ENCODE assay signal across 1 cellular context in the genomic region with DNA sequence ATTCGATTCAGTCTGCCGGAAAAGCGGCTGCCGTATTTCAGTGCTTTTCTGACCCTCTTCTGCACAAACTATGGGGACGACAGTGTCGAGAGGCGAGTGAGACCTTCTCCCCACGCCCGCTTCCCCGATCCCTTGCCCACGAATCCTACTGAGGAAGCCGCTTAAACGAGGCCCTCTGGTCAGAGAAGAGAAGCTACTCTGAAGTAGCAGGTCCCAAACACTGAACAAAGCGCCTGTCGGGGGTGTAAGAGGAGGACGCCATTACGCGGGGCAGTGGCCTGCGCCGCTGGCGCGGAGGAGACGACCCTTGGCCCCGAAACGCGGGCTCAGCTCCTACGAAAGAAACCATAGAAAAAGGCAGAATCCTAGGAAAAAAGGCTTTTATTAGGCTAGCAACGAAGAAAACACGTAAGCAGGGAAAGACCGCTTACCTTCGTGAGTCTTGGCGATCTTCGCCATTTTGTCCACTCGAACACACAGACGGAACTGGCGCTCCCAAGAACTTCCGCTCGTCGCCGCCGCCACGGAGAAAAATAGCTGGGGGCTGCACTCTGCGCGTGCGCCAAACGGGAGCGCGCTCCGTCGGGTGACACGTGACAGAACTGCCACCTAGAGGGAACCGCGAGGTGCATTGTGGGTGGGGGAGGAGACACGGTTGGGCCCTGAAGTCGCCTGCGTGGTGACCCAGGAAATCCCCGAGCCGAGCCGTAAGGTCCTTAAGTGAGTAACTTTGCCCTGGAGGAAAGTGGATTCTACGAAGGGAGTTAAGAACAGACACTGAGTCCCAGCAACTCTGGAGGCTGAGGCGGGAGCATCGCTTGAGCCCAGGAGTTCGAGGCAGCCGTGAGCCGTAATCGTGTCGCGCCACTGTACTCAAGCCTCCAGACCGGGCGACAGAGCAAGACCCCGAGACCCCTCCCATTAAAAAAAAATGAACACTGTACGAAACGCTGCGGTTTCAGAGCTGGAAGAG.
TF ChIP-seq lines count a peak whose summit lies in the region.

Gene SF3B1 (minus strand): TSS at position 488 of the 973 bp plus-strand sequence. CDS start 29 bp downstream, at position 459.

TF ChIP-seq in K562, 482 proteins besides CTCF, POLR2A, EP300 and RAD21 (continued from another document and continues in another):
- peak; percentile 79 for TF ChIP-seq KDM5B (IDR thresholded peaks at IDR 0.05; ENCODE audit: insufficient replicate concordance, low read depth, low read length)
- peak; percentile 83 for TF ChIP-seq PHF8 (IDR thresholded peaks at IDR 0.05; ENCODE audit: borderline replicate concordance, low read length)
- TF ChIP-seq CAMTA2 (CRISPR knock-in tag; conservative IDR thresholded peaks at IDR 0.05): no peak
- peak; percentile 7 for TF ChIP-seq ELF1 (tag; IDR thresholded peaks at IDR 0.05)
- peak; percentile 94 for TF ChIP-seq TAF1 (IDR thresholded peaks at IDR 0.05; ENCODE audit: control insufficient read depth, extremely low read depth, insufficient read depth, low read length, severe bottlenecking)
- TF ChIP-seq ZNF507 (tag; conservative IDR thresholded peaks at IDR 0.05): no peak
- peak; percentile 92 for TF ChIP-seq GABPA (tag; conservative IDR thresholded peaks at IDR 0.05; ENCODE audit: low read depth)
- no peak for TF ChIP-seq TARDBP (IDR thresholded peaks at IDR 0.05)
- 0 out of 2 replicates have a peak, but pooled peaks have one; percentile 43 for TF ChIP-seq ZBTB1 (CRISPR knock-in tag; IDR thresholded peaks at IDR 0.05; ENCODE audit: borderline replicate concordance, low read depth)
- TF ChIP-seq, protein P1, sequence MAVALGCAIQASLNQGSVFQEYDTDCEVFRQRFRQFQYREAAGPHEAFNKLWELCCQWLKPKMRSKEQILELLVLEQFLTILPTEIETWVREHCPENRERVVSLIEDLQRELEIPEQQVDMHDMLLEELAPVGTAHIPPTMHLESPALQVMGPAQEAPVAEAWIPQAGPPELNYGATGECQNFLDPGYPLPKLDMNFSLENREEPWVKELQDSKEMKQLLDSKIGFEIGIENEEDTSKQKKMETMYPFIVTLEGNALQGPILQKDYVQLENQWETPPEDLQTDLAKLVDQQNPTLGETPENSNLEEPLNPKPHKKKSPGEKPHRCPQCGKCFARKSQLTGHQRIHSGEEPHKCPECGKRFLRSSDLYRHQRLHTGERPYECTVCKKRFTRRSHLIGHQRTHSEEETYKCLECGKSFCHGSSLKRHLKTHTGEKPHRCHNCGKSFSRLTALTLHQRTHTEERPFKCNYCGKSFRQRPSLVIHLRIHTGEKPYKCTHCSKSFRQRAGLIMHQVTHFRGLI (CRISPR knock-in tag; IDR thresholded peaks at IDR 0.05): no peak
- peak; percentile 58; the same call in 1 of the 2 replicates for TF ChIP-seq SPI1 (IDR thresholded peaks at IDR 0.05; ENCODE audit: borderline replicate concordance, low read depth, low read length)
- peak; percentile 55; the same call in 1 of the 2 replicates for TF ChIP-seq SP1 (CRISPR knock-in tag; IDR thresholded peaks at IDR 0.05)
- peak; percentile 20; the same call in 1 of the 2 replicates for TF ChIP-seq ESRRA (IDR thresholded peaks at IDR 0.05; ENCODE audit: borderline replicate concordance, low read depth)
- TF ChIP-seq, protein P2, sequence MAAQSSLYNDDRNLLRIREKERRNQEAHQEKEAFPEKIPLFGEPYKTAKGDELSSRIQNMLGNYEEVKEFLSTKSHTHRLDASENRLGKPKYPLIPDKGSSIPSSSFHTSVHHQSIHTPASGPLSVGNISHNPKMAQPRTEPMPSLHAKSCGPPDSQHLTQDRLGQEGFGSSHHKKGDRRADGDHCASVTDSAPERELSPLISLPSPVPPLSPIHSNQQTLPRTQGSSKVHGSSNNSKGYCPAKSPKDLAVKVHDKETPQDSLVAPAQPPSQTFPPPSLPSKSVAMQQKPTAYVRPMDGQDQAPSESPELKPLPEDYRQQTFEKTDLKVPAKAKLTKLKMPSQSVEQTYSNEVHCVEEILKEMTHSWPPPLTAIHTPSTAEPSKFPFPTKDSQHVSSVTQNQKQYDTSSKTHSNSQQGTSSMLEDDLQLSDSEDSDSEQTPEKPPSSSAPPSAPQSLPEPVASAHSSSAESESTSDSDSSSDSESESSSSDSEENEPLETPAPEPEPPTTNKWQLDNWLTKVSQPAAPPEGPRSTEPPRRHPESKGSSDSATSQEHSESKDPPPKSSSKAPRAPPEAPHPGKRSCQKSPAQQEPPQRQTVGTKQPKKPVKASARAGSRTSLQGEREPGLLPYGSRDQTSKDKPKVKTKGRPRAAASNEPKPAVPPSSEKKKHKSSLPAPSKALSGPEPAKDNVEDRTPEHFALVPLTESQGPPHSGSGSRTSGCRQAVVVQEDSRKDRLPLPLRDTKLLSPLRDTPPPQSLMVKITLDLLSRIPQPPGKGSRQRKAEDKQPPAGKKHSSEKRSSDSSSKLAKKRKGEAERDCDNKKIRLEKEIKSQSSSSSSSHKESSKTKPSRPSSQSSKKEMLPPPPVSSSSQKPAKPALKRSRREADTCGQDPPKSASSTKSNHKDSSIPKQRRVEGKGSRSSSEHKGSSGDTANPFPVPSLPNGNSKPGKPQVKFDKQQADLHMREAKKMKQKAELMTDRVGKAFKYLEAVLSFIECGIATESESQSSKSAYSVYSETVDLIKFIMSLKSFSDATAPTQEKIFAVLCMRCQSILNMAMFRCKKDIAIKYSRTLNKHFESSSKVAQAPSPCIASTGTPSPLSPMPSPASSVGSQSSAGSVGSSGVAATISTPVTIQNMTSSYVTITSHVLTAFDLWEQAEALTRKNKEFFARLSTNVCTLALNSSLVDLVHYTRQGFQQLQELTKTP (IDR thresholded peaks at IDR 0.05; ENCODE audit: low read depth in 1 of 2, partially characterized antibody in 2 of 2): peak in 1 of 2 experiments; percentile 70
- peak; percentile 61; the same call in 1 of the 2 replicates for TF ChIP-seq TEAD4 (IDR thresholded peaks at IDR 0.05; ENCODE audit: low read length)
- TF ChIP-seq TEAD4 (CRISPR knock-in tag; IDR thresholded peaks at IDR 0.05; ENCODE audit: borderline replicate concordance): no peak
- TF ChIP-seq ARID4B (CRISPR knock-in tag; IDR thresholded peaks at IDR 0.05): peak; percentile 57; the same call in 1 of the 2 replicates
- TF ChIP-seq ZNF77 (CRISPR knock-in tag; IDR thresholded peaks at IDR 0.05): no peak
- no peak for TF ChIP-seq ZNF584 (CRISPR knock-in tag; IDR thresholded peaks at IDR 0.05; ENCODE audit: low read depth)
- no peak for TF ChIP-seq ESRRB (CRISPR knock-in tag; IDR thresholded peaks at IDR 0.05; ENCODE audit: borderline replicate concordance)
- TF ChIP-seq SREBF1 (IDR thresholded peaks at IDR 0.05; ENCODE audit: borderline replicate concordance, low read depth, low read length): no peak
- no peak for TF ChIP-seq MXI1 (IDR thresholded peaks at IDR 0.05; ENCODE audit: low read depth, low read length)
- no peak for TF ChIP-seq BACH1 (tag; IDR thresholded peaks at IDR 0.05)
- TF ChIP-seq YBX1 (IDR thresholded peaks at IDR 0.05): no peak
- TF ChIP-seq, protein P3, sequence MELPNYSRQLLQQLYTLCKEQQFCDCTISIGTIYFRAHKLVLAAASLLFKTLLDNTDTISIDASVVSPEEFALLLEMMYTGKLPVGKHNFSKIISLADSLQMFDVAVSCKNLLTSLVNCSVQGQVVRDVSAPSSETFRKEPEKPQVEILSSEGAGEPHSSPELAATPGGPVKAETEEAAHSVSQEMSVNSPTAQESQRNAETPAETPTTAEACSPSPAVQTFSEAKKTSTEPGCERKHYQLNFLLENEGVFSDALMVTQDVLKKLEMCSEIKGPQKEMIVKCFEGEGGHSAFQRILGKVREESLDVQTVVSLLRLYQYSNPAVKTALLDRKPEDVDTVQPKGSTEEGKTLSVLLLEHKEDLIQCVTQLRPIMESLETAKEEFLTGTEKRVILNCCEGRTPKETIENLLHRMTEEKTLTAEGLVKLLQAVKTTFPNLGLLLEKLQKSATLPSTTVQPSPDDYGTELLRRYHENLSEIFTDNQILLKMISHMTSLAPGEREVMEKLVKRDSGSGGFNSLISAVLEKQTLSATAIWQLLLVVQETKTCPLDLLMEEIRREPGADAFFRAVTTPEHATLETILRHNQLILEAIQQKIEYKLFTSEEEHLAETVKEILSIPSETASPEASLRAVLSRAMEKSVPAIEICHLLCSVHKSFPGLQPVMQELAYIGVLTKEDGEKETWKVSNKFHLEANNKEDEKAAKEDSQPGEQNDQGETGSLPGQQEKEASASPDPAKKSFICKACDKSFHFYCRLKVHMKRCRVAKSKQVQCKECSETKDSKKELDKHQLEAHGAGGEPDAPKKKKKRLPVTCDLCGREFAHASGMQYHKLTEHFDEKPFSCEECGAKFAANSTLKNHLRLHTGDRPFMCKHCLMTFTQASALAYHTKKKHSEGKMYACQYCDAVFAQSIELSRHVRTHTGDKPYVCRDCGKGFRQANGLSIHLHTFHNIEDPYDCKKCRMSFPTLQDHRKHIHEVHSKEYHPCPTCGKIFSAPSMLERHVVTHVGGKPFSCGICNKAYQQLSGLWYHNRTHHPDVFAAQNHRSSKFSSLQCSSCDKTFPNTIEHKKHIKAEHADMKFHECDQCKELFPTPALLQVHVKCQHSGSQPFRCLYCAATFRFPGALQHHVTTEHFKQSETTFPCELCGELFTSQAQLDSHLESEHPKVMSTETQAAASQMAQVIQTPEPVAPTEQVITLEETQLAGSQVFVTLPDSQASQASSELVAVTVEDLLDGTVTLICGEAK (IDR thresholded peaks at IDR 0.05): peak; percentile 86
- TF ChIP-seq, protein P3 (CRISPR knock-in tag; IDR thresholded peaks at IDR 0.05): no peak
- no peak for TF ChIP-seq NR2F6 (CRISPR knock-in tag; IDR thresholded peaks at IDR 0.05)
- no peak for TF ChIP-seq FOXJ2 (tag; IDR thresholded peaks at IDR 0.05)
- peak; percentile 66 for TF ChIP-seq CCNT2 (IDR thresholded peaks at IDR 0.05; ENCODE audit: borderline replicate concordance, extremely low read depth, insufficient read length, low read depth, low read length)
- TF ChIP-seq MCM3 (IDR thresholded peaks at IDR 0.05): no peak
- TF ChIP-seq ZNF431 (CRISPR knock-in tag; IDR thresholded peaks at IDR 0.05): 0 out of 2 replicates have a peak, but pooled peaks have one; percentile 46
- no peak for TF ChIP-seq HNRNPL (IDR thresholded peaks at IDR 0.05; ENCODE audit: low read depth, low read length)
- TF ChIP-seq HDAC1 (IDR thresholded peaks at IDR 0.05): 0 out of 4 replicates have a peak, but pooled peaks of 1 of the 2 experiments have one; percentile 37
- TF ChIP-seq NFXL1 (CRISPR knock-in tag; IDR thresholded peaks at IDR 0.05): no peak
